8 cellular contexts compared by ENCODE assay signal in genomic region chr10:3828404-3829192, GRCh38. TPM values are rescaled to one million over a fixed set of nuclear protein-coding genes. Genes with fewer than 3 reads are reported as not detected.
DNase-seq lines count a peak whose midpoint lies in the region; ATAC-seq and TF ChIP-seq lines count a peak whose summit lies in the region.

No MANE protein-coding gene starts in this region.

- H4K20me1 ChIP-seq in DOHH2 (ENCODE audit: control insufficient read depth, insufficient read depth, low read depth, low read length) = no peaks in the 10 kb centered on the region

- no peaks in the 10 kb centered on the region for H3F3A ChIP-seq in DOHH2 (ENCODE audit: control insufficient read depth, insufficient read depth)

- H3K9me3 ChIP-seq in DOHH2 (ENCODE audit: control insufficient read depth, insufficient read depth, low read length) = no peaks in the 10 kb centered on the region

- H3K4me2 ChIP-seq in DOHH2 (ENCODE audit: low read length) = peak overlapping the region; percentile 47

- H3K4me3 Mint-ChIP-seq in IgD-negative memory B cell = peak overlapping the region; percentile 28 to 89 (median 84)
- H3K4me3 Mint-ChIP-seq in activated T-helper 1 cell treated with anti-CD3 and anti-CD28 coated beads, Interleukin-12 subunit alpha, Interleukin-12 subunit beta, Interleukin-2, Interleukin-4 antibody, amounts not matched to agents 30 ng/mL and 10 ng/mL and 1 ng/mL, durations not matched to agents 14 hours and 24 hours and 36 hours = peak overlapping the region; percentile 58

- H3K27ac Mint-ChIP-seq in IgD-negative memory B cell = peak overlapping the region; percentile 0 to 95 (median 87)
- peak overlapping the region; percentile 93 for H3K27ac Mint-ChIP-seq in activated T-helper 1 cell treated with anti-CD3 and anti-CD28 coated beads, Interleukin-12 subunit alpha, Interleukin-12 subunit beta, Interleukin-2, Interleukin-4 antibody, amounts not matched to agents 30 ng/mL and 10 ng/mL and 1 ng/mL, durations not matched to agents 14 hours and 24 hours and 36 hours

- no peak for TF ChIP-seq CTCF in DOHH2 (IDR thresholded peaks at IDR 0.05; ENCODE audit: low read depth, low read length, poor library complexity, severe bottlenecking)
- TF ChIP-seq CTCF in foreskin keratinocyte (conservative IDR thresholded peaks at IDR 0.05) = no peak
- no peak for TF ChIP-seq CTCF in retinal pigment epithelial cell (conservative IDR thresholded peaks at IDR 0.05; ENCODE audit: low read depth, low read length)

- no peaks in the 10 kb centered on the region for H3K79me2 ChIP-seq in DOHH2 (ENCODE audit: control insufficient read depth, low read length)

- ATAC-seq in foreskin keratinocyte = no peak
- ATAC-seq in HG02884 (IDR thresholded peaks at IDR 0.05; ENCODE audit: unreplicated experiment) = no peak
- ATAC-seq in GM18517 (IDR thresholded peaks at IDR 0.05; ENCODE audit: unreplicated experiment) = no peak

- H3K27ac ChIP-seq in DOHH2 (ENCODE audit: low read depth, low read length) (no peak overlapping the region), foreskin keratinocyte (peak overlapping the region; percentile 93)

- DNase-seq in activated T-helper 1 cell treated with anti-CD3 and anti-CD28 coated beads, Interleukin-12 subunit alpha, Interleukin-12 subunit beta, Interleukin-2, Interleukin-4 antibody, amounts not matched to agents 30 ng/mL and 10 ng/mL and 1 ng/mL, durations not matched to agents 14 hours and 24 hours and 36 hours (ENCODE audit: low spot score) = no peak
- DNase-seq in foreskin keratinocyte = peak; percentile 77 to 85
- no peak for DNase-seq in retinal pigment epithelial cell (ENCODE audit: low read depth)
- DNase-seq in NCI-H1436 (lab: John Stamatoyannopoulos, UW) = no peak

- H3K4me1 ChIP-seq in DOHH2 (ENCODE audit: control insufficient read depth, low read length) (peaks cover 7% of the 10 kb centered on the region; the same call in 1 of the 2 replicates), foreskin keratinocyte (peaks cover 25% of the 10 kb centered on the region)

- no peaks in the 10 kb centered on the region for H3K9me3 Mint-ChIP-seq in IgD-negative memory B cell
- no peaks in the 10 kb centered on the region for H3K9me3 Mint-ChIP-seq in activated T-helper 1 cell treated with anti-CD3 and anti-CD28 coated beads, Interleukin-12 subunit alpha, Interleukin-12 subunit beta, Interleukin-2, Interleukin-4 antibody, amounts not matched to agents 30 ng/mL and 10 ng/mL and 1 ng/mL, durations not matched to agents 14 hours and 24 hours and 36 hours

- intact Hi-C loops in activated T-helper 1 cell treated with anti-CD3 and anti-CD28 coated beads, Interleukin-12 subunit alpha, Interleukin-12 subunit beta, Interleukin-2, Interleukin-4 antibody, amounts not matched to agents 30 ng/mL and 10 ng/mL and 1 ng/mL, durations not matched to agents 14 hours and 24 hours and 36 hours (cut with micrococcal nuclease) = loop anchor here (1.0 to 5.0 kb wide), 7 partner anchors 17 to 304 kb away; partner anchors contain the start of gene KLF6

- H3K4me3 ChIP-seq in DOHH2 (ENCODE audit: low read length) (peak overlapping the region; percentile 41), retinal pigment epithelial cell (ENCODE audit: low read length) (peak overlapping the region; percentile 33)

- H3K4me1 Mint-ChIP-seq in IgD-negative memory B cell = peaks cover 9 to 18% (median 17%) of the 10 kb centered on the region in 3 donors
- peaks cover 57% of the 10 kb centered on the region for H3K4me1 Mint-ChIP-seq in activated T-helper 1 cell treated with anti-CD3 and anti-CD28 coated beads, Interleukin-12 subunit alpha, Interleukin-12 subunit beta, Interleukin-2, Interleukin-4 antibody, amounts not matched to agents 30 ng/mL and 10 ng/mL and 1 ng/mL, durations not matched to agents 14 hours and 24 hours and 36 hours (ENCODE audit: low read depth)

- H3K36me3 ChIP-seq in DOHH2 (ENCODE audit: control insufficient read depth, low read length) = no peaks in the 10 kb centered on the region

- H3K27me3 ChIP-seq in DOHH2 (ENCODE audit: control insufficient read depth, low read length) (no peaks in the 10 kb centered on the region), foreskin keratinocyte (no peaks in the 10 kb centered on the region)

- H3K9me2 ChIP-seq in DOHH2 (replicated peaks; ENCODE audit: control insufficient read depth, low read length) = no peaks in the 10 kb centered on the region

- no peaks in the 10 kb centered on the region for H3K36me3 Mint-ChIP-seq in IgD-negative memory B cell
- no peaks in the 10 kb centered on the region for H3K36me3 Mint-ChIP-seq in activated T-helper 1 cell treated with anti-CD3 and anti-CD28 coated beads, Interleukin-12 subunit alpha, Interleukin-12 subunit beta, Interleukin-2, Interleukin-4 antibody, amounts not matched to agents 30 ng/mL and 10 ng/mL and 1 ng/mL, durations not matched to agents 14 hours and 24 hours and 36 hours (ENCODE audit: low read depth)

- no peaks in the 10 kb centered on the region for H3K27me3 Mint-ChIP-seq in IgD-negative memory B cell
- H3K27me3 Mint-ChIP-seq in activated T-helper 1 cell treated with anti-CD3 and anti-CD28 coated beads, Interleukin-12 subunit alpha, Interleukin-12 subunit beta, Interleukin-2, Interleukin-4 antibody, amounts not matched to agents 30 ng/mL and 10 ng/mL and 1 ng/mL, durations not matched to agents 14 hours and 24 hours and 36 hours (ENCODE audit: insufficient read depth) = no peaks in the 10 kb centered on the region

RNA-seq across cellular contexts. Expression of gene KLF6, which starts 43.6 kb away (rescaled TPM):
- polyA plus RNA-seq in IgD-negative memory B cell (1,101 TPM), foreskin keratinocyte (42.0 and 42.5 TPM in 2 replicates)
- total RNA-seq in activated T-helper 1 cell treated with anti-CD3 and anti-CD28 coated beads, Interleukin-12 subunit alpha, Interleukin-12 subunit beta, Interleukin-2, Interleukin-4 antibody, amounts not matched to agents 30 ng/mL and 10 ng/mL and 1 ng/mL, durations not matched to agents 14 hours and 24 hours and 36 hours = 110 and 113 TPM in 2 replicates
- 133 and 156 TPM in 2 replicates for total RNA-seq in foreskin keratinocyte

Comparison
In these comparisons a context has a peak if more than half of its experiments do, and no peak if none do; other contexts are left out.
1. DNase-seq: peak in foreskin keratinocyte (2 of 2); none in activated T-helper 1 cell treated with anti-CD3 and anti-CD28 coated beads, Interleukin-12 subunit alpha, Interleukin-12 subunit beta, Interleukin-2, Interleukin-4 antibody, amounts not matched to agents 30 ng/mL and 10 ng/mL and 1 ng/mL, durations not matched to agents 14 hours and 24 hours and 36 hours (single experiment), retinal pigment epithelial cell (single experiment) and NCI-H1436 (single experiment).